In the genomic region with DNA sequence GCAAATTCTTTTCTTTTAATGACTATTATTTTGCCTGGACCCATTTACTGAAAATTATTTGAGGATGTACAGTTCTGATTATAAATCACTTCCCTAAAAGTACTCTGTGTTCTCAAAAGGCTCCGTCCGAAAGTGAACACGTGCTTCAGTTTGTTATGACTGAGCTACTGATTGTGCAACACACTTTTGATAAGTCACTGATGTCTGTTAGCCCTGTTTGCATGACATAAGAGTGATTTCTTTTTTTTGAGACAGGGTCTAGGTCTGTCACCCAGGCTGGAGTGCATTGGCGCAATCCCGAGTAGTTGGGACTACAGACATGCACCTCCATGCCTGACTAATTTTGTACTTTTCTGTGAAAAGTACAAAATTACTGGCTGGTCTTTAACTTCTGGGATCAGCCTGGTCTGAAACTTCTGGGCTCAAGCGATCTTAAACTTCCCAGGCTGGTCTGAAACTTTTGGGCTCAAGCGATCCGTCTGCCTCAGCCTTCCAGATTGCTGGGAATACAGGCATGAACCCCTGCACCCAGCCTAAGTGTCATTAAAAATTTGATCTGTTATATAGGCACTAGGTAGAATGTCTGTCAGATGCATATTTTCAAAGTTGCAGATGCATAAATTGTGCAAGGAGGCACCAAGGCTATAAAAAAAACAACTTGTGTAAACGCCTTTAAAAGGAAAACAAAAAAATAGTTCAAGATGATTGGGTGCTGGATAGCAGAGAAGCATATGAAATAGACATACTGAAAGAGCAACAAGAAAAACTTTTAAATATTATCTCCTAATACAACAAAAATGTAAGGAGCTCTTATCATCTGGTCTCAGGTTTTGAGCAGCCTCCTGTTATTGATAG, we compare ENCODE assay signal across 9 cellular contexts.
DNase-seq lines count a peak whose midpoint lies in the region; ATAC-seq and TF ChIP-seq lines count a peak whose summit lies in the region.
"Had no signal": no experiment of that assay in that cellular context is flagged by ENCODE, and none has a peak within 500 bp of the region (broad histone marks: within the 10 kb centered on the region; RNA-seq: fewer than 3 reads in every experiment).

No MANE protein-coding gene starts in this region.

- H3K27me3 Mint-ChIP-seq in activated naive CD4-positive, alpha-beta T cell treated with anti-CD3 and anti-CD28 coated beads for 36 hours (ENCODE audit: low read depth): peaks cover 8% of the 10 kb centered on the region

- H3K36me3 Mint-ChIP-seq in activated naive CD4-positive, alpha-beta T cell treated with anti-CD3 and anti-CD28 coated beads for 36 hours (ENCODE audit: low read depth): no peaks in the 10 kb centered on the region

- WGBS in psoas muscle, 3 donors: 44 to 80% (median 54%) methylated on average over 9 of the region's 9 CpGs

- DNase-seq in EH (ENCODE audit: low read depth) (peak; percentile 45), OCI-M1 (lab: John Stamatoyannopoulos, UW) (peak; percentile 76), Right ventricle myocardium superior (peak; percentile 46), psoas muscle (no peak), DMS 273 treated with DMSO at 0.1 percent for 48 hours (lab: John Stamatoyannopoulos, UW) (no peak)
- no peak for DNase-seq in activated naive CD4-positive, alpha-beta T cell (lab: John Stamatoyannopoulos, UW)
- no peak for DNase-seq in activated naive CD4-positive, alpha-beta T cell treated with anti-CD3 and anti-CD28 coated beads for 36 hours

- no peaks in the 10 kb centered on the region for H3K36me3 ChIP-seq in psoas muscle (ENCODE audit: insufficient read depth in 1 of 2, low read depth in 1 of 2)

- no peaks in the 10 kb centered on the region for H3K4me1 ChIP-seq in psoas muscle

- ATAC-seq in Right ventricle myocardium superior (ENCODE audit: poor library complexity) (peak; percentile 93), psoas muscle (peak in 3 of 4 donors; percentile 58 to 89 (median 68)), GM21447 (IDR thresholded peaks at IDR 0.05; ENCODE audit: unreplicated experiment) (no peak)

- H3K4me1 Mint-ChIP-seq in activated naive CD4-positive, alpha-beta T cell treated with anti-CD3 and anti-CD28 coated beads for 36 hours (ENCODE audit: low read depth): no peaks in the 10 kb centered on the region

- no peak overlapping the region for H3K27ac Mint-ChIP-seq in activated naive CD4-positive, alpha-beta T cell treated with anti-CD3 and anti-CD28 coated beads for 36 hours

- no peaks in the 10 kb centered on the region for H3K9me3 ChIP-seq in psoas muscle

- no peak overlapping the region for H3K4me3 Mint-ChIP-seq in activated naive CD4-positive, alpha-beta T cell treated with anti-CD3 and anti-CD28 coated beads for 36 hours

- peaks cover 0 to 2% (median 0%) of the 10 kb centered on the region in 3 donors for H3K27me3 ChIP-seq in psoas muscle (ENCODE audit: insufficient read depth in 3 of 3, low read length in 2 of 3)

- intact Hi-C loops in Right ventricle myocardium superior (cut with DNase I) (no loop called here), psoas muscle (cut with DNase I) (no loop called here)
- intact Hi-C loops in activated naive CD4-positive, alpha-beta T cell treated with anti-CD3 and anti-CD28 coated beads for 36 hours (cut with micrococcal nuclease): no loop called here

- no peaks in the 10 kb centered on the region for H3K9me3 Mint-ChIP-seq in activated naive CD4-positive, alpha-beta T cell treated with anti-CD3 and anti-CD28 coated beads for 36 hours

- no peak for TF ChIP-seq CTCF in psoas muscle (IDR thresholded peaks at IDR 0.05)

- H3K27ac ChIP-seq in psoas muscle: no peak overlapping the region
- H3K27ac ChIP-seq: VCaP had no signal

- CTCF ChIA-PET in activated naive CD4-positive, alpha-beta T cell treated with anti-CD3 and anti-CD28 coated beads for 36 hours (lab: Charles Lee): interaction anchor here (0.5 to 1.4 kb wide), 4 partner anchors 12 to 33 kb away, joined by 3 to 6 read pairs (median 4); no protein-coding TSS in a partner anchor

- no peak overlapping the region for H3K4me3 ChIP-seq in psoas muscle

Comparison
In these comparisons a context has a peak if more than half of its experiments do, and no peak if none do; other contexts are left out.
1. DNase-seq: peak in EH (single experiment), OCI-M1 (single experiment) and Right ventricle myocardium superior (single experiment); none in psoas muscle (0 of 2), DMS 273 treated with DMSO at 0.1 percent for 48 hours (single experiment), activated naive CD4-positive, alpha-beta T cell (0 of 4) and activated naive CD4-positive, alpha-beta T cell treated with anti-CD3 and anti-CD28 coated beads for 36 hours (single experiment).